Comparison of ENCODE assay signal across 2 cellular contexts in genomic region chr19:32266453-32266852, GRCh38.
TF ChIP-seq lines count a peak whose summit lies in the region.

No MANE protein-coding gene starts in this region.

TF ChIP-seq in A549, 52 proteins besides CTCF, POLR2A, EP300 and RAD21:
- TF ChIP-seq POLR2AphosphoS2 (conservative IDR thresholded peaks at IDR 0.05; ENCODE audit: low read length) (no peak), PHF8 (IDR thresholded peaks at IDR 0.05; ENCODE audit: borderline replicate concordance, low read depth) (no peak), JUNB (IDR thresholded peaks at IDR 0.05) (no peak), HES2 (IDR thresholded peaks at IDR 0.05) (no peak), HOXB13 (CRISPR knock-in tag; IDR thresholded peaks at IDR 0.05; ENCODE audit: low read depth) (no peak), SMC3 (IDR thresholded peaks at IDR 0.05) (no peak), CBX2 (IDR thresholded peaks at IDR 0.05; ENCODE audit: borderline replicate concordance, low read depth) (no peak), REST (IDR thresholded peaks at IDR 0.05) (no peak), TP53 (CRISPR knock-in tag; IDR thresholded peaks at IDR 0.05) (no peak), KDM5A (IDR thresholded peaks at IDR 0.05) (no peak), RCOR1 (IDR thresholded peaks at IDR 0.05; ENCODE audit: low read depth, low read length) (no peak), ESRRA (IDR thresholded peaks at IDR 0.05; ENCODE audit: borderline replicate concordance, low read length) (no peak), GATA3 (IDR thresholded peaks at IDR 0.05; ENCODE audit: borderline replicate concordance) (no peak), ZFP36 (IDR thresholded peaks at IDR 0.05; ENCODE audit: borderline replicate concordance, partially characterized antibody) (no peak), FOXS1 (CRISPR knock-in tag; IDR thresholded peaks at IDR 0.05) (no peak), ZNF302 (CRISPR knock-in tag; IDR thresholded peaks at IDR 0.05) (no peak)

TF ChIP-seq in H1, 55 proteins besides CTCF, POLR2A, EP300 and RAD21:
- TF ChIP-seq SP1 (IDR thresholded peaks at IDR 0.05; ENCODE audit: low read depth, low read length) (no peak), TBP (IDR thresholded peaks at IDR 0.05; ENCODE audit: low read depth, low read length) (no peak), PHF8 (conservative IDR thresholded peaks at IDR 0.05; ENCODE audit: low read depth, low read length) (no peak), NRF1 (IDR thresholded peaks at IDR 0.05; ENCODE audit: low read depth, low read length) (no peak), CBX8 (IDR thresholded peaks at IDR 0.05; ENCODE audit: borderline replicate concordance, low read depth, low read length) (no peak)
TF ChIP-seq in H1: peak in this region for 0.
